ENCODE assay signal across 40 cellular contexts in genomic region chr6:52143551-52143950, GRCh38. TPM values are rescaled to one million over a fixed set of nuclear protein-coding genes. Genes with fewer than 3 reads are reported as not detected.
"Had no signal": no experiment of that assay in that cellular context is flagged by ENCODE, and none has a peak within 500 bp of the region (broad histone marks: within the 10 kb centered on the region; RNA-seq: fewer than 3 reads in every experiment).

No MANE protein-coding gene starts in this region.

- ATAC-seq: activated CD8-positive, alpha-beta memory T cell treated with anti-CD3 and anti-CD28 coated beads, Interleukin-2, amount 10 ng/mL, durations not matched to agents 7 days and 5 days; activated naive CD8-positive, alpha-beta T cell treated with anti-CD3 and anti-CD28 coated beads, Interleukin-2, amount 50 U/mL, for 24 hours; Right ventricle myocardium inferior had no signal

- H3K9me3 Mint-ChIP-seq: activated B cell treated with CpG ODN at 0.5 μM for 24 hours; activated CD4-positive, alpha-beta memory T cell treated with anti-CD3 and anti-CD28 coated beads, Interleukin-2, amount 10 ng/mL, durations not matched to agents 7 days and 5 days; activated naive CD4-positive, alpha-beta T cell treated with anti-CD3 and anti-CD28 coated beads, Interleukin-2, amount 10 ng/mL, durations not matched to agents 7 days and 5 days; activated naive CD8-positive, alpha-beta T cell treated with anti-CD3 and anti-CD28 coated beads, Interleukin-2, amount 50 U/mL, for 24 hours; brain had no signal

- H2AFZ ChIP-seq: PC-9 had no signal

- H3K36me3 Mint-ChIP-seq: activated CD8-positive, alpha-beta memory T cell treated with anti-CD3 and anti-CD28 coated beads, Interleukin-2, amount 10 ng/mL, durations not matched to agents 7 days and 5 days; activated naive CD4-positive, alpha-beta T cell treated with anti-CD3 and anti-CD28 coated beads, Interleukin-2, amount 10 ng/mL, durations not matched to agents 7 days and 5 days; activated naive CD8-positive, alpha-beta T cell had no signal

- DNase-seq: activated B cell treated with CpG ODN at 0.5 μM for 24 hours; activated CD4-positive, alpha-beta memory T cell treated with anti-CD3 and anti-CD28 coated beads, Interleukin-2, amount 10 ng/mL, durations not matched to agents 7 days and 5 days; activated CD4-positive, alpha-beta T cell treated with anti-CD3 and anti-CD28 coated beads for 4 hours; activated CD4-positive, alpha-beta T cell treated with anti-CD3 and anti-CD28 coated beads, Interleukin-2, amount 50 U/mL, for 1 hour; activated CD4-positive, CD25-positive, alpha-beta regulatory T cell treated with anti-CD3 and anti-CD28 coated beads, Interleukin-2, amount 50 U/mL, for 72 hours; activated CD8-positive, alpha-beta memory T cell treated with anti-CD3 and anti-CD28 coated beads for 24 hours; activated CD8-positive, alpha-beta memory T cell treated with anti-CD3 and anti-CD28 coated beads, Interleukin-2, amount 10 ng/mL, durations not matched to agents 7 days and 5 days; activated CD8-positive, alpha-beta memory T cell treated with anti-CD3 and anti-CD28 coated beads, Interleukin-2, amount 50 U/mL, for 48 hours; activated effector memory CD4-positive, alpha-beta T cell treated with Interleukin-2 at 50 U/mL for 16 hours; activated naive CD4-positive, alpha-beta T cell treated with anti-CD3 and anti-CD28 coated beads, Interleukin-2, amount 10 ng/mL, durations not matched to agents 7 days and 5 days; activated naive CD8-positive, alpha-beta T cell treated with anti-CD3 and anti-CD28 coated beads, Interleukin-2, amount 50 U/mL, for 24 hours; activated T-cell treated with anti-CD3 and anti-CD28 coated beads, Interleukin-2, amount 50 U/mL, for 48 hours; anterior cingulate cortex; Kasumi-1; KG1; MM.1S; MV-4-11; NCI-H1092; NCI-H146; NCI-H187; NCI-H2029 treated with DMSO at 0.1 percent for 48 hours; NCI-H2107; NCI-H2171; NCI-H510A; NCI-H526; NCI-H748 treated with DMSO at 0.1 percent for 48 hours; NK-92 treated with Interleukin-12 subunit alpha and Interleukin-12 subunit beta, amount 100 ng/mL, for 24 hours; PC-9; SIG-M5; SW 1271; T-helper 1 cell; T-helper 2 cell; T-helper 9 cell had no signal

- H3K27ac ChIP-seq: PC-9, RWPE1, VCaP had no signal

- H3K4me3 ChIP-seq: PC-9 had no signal

- H3K4me2 ChIP-seq: PC-9 had no signal

- H3K27ac Mint-ChIP-seq: activated B cell treated with CpG ODN at 0.5 μM for 24 hours; activated CD4-positive, alpha-beta memory T cell treated with anti-CD3 and anti-CD28 coated beads, Interleukin-2, amount 10 ng/mL, durations not matched to agents 7 days and 5 days; activated CD8-positive, alpha-beta memory T cell treated with anti-CD3 and anti-CD28 coated beads, Interleukin-2, amount 10 ng/mL, durations not matched to agents 7 days and 5 days; activated naive CD4-positive, alpha-beta T cell treated with anti-CD3 and anti-CD28 coated beads, Interleukin-2, amount 10 ng/mL, durations not matched to agents 7 days and 5 days; activated naive CD8-positive, alpha-beta T cell; activated naive CD8-positive, alpha-beta T cell treated with anti-CD3 and anti-CD28 coated beads, Interleukin-2, amount 50 U/mL, for 24 hours; brain had no signal

- H3K4me3 Mint-ChIP-seq: activated B cell treated with CpG ODN at 0.5 μM for 24 hours; activated CD4-positive, alpha-beta memory T cell treated with anti-CD3 and anti-CD28 coated beads, Interleukin-2, amount 10 ng/mL, durations not matched to agents 7 days and 5 days; activated CD8-positive, alpha-beta memory T cell treated with anti-CD3 and anti-CD28 coated beads, Interleukin-2, amount 10 ng/mL, durations not matched to agents 7 days and 5 days; activated naive CD4-positive, alpha-beta T cell treated with anti-CD3 and anti-CD28 coated beads, Interleukin-2, amount 10 ng/mL, durations not matched to agents 7 days and 5 days; activated naive CD8-positive, alpha-beta T cell; activated naive CD8-positive, alpha-beta T cell treated with anti-CD3 and anti-CD28 coated beads, Interleukin-2, amount 50 U/mL, for 24 hours had no signal

- H3K4me1 Mint-ChIP-seq: activated B cell treated with CpG ODN at 0.5 μM for 24 hours; activated naive CD4-positive, alpha-beta T cell treated with anti-CD3 and anti-CD28 coated beads, Interleukin-2, amount 10 ng/mL, durations not matched to agents 7 days and 5 days had no signal

RNA-seq across cellular contexts. Expression of gene IL17A, which starts 42.6 kb away (rescaled TPM):
- total RNA-seq: activated B cell treated with CpG ODN at 0.5 μM for 24 hours; activated CD8-positive, alpha-beta memory T cell treated with anti-CD3 and anti-CD28 coated beads, Interleukin-2, amount 10 ng/mL, durations not matched to agents 7 days and 5 days; bronchial epithelial cell; OCI-LY7; PC-9; Right ventricle myocardium inferior had no signal

RNA-seq across cellular contexts. Expression of gene PKHD1, which starts 56.1 kb away (rescaled TPM):
- total RNA-seq: activated B cell treated with CpG ODN at 0.5 μM for 24 hours; activated CD4-positive, alpha-beta memory T cell treated with anti-CD3 and anti-CD28 coated beads, Interleukin-2, amount 10 ng/mL, durations not matched to agents 7 days and 5 days; activated CD8-positive, alpha-beta memory T cell treated with anti-CD3 and anti-CD28 coated beads, Interleukin-2, amount 10 ng/mL, durations not matched to agents 7 days and 5 days; bronchial epithelial cell; OCI-LY7; PC-9; Right ventricle myocardium inferior had no signal
